Comparison of ENCODE assay signal across 24 cellular contexts in the genomic region with DNA sequence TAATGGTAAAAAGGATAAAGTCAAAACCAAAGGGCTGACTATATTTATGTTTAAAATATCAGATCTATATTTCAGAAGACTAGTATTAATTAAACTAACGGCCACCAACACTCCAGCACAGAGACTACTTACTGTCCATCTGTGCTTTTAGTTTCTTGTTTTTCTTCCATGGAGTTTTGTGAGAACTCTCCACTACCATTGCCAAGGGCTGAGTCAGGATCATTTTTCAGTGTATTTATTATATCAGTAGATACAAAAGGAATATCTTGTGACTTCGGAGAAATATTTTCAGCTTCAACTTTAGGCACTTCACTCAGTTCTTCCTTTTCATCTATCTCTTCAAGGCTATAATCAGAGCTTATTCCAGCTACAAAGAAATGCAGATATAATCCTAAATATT.
DNase-seq lines count a peak whose midpoint lies in the region; ATAC-seq and TF ChIP-seq lines count a peak whose summit lies in the region.
"Had no signal": no experiment of that assay in that cellular context is flagged by ENCODE, and none has a peak within 500 bp of the region (broad histone marks: within the 10 kb centered on the region; RNA-seq: fewer than 3 reads in every experiment).

No MANE protein-coding gene starts in this region.

- H3K27ac ChIP-seq in SK-N-SH (ENCODE audit: low read depth in 2 of 2, low read length in 1 of 2) (peak overlapping the region in 1 of 2 experiments; percentile 63; a peak in 3 of 4 replicates), osteoblast (ENCODE audit: low read depth, low read length) (no peak overlapping the region), colonic mucosa (no peak overlapping the region)
- H3K27ac ChIP-seq: KMS-11, SK-N-MC had no signal

- H3K4me1 ChIP-seq in SK-N-SH (ENCODE audit: control insufficient read depth in 1 of 2, insufficient read depth in 2 of 2, low read depth in 1 of 2, low read length in 1 of 2) (peaks cover 3 to 14% of the 10 kb centered on the region in 2 experiments; a peak in 3 of 4 replicates), osteoblast (ENCODE audit: insufficient read depth, low read length) (peaks cover 2% of the 10 kb centered on the region), colonic mucosa (no peaks in the 10 kb centered on the region)

- CTCF ChIA-PET in SK-N-SH (lab: Yijun Ruan, JAX), result interaction anchor here (1.0 to 2.5 kb wide), 3 partner anchors 16 to 316 kb away, joined by 4 to 9 read pairs (median 6); no protein-coding TSS in a partner anchor

- H3K9ac ChIP-seq in SK-N-SH (no peak overlapping the region; the same call in 1 of the 2 replicates), colonic mucosa (ENCODE audit: low read depth in 2 of 2, low read length in 2 of 2) (no peak overlapping the region)
- H3K9ac ChIP-seq: KMS-11 had no signal

- H4K20me1 ChIP-seq in SK-N-SH (ENCODE audit: insufficient read depth), result no peaks in the 10 kb centered on the region
- no peaks in the 10 kb centered on the region for H4K20me1 ChIP-seq in osteoblast (ENCODE audit: insufficient read depth, low read length)

- H3K9me2 ChIP-seq in SK-N-SH, result no peaks in the 10 kb centered on the region

- POLR2A ChIA-PET in SK-N-SH (lab: Yijun Ruan, JAX), result no interaction called here

- no peak overlapping the region for H3K4me3 ChIP-seq in SK-N-SH (ENCODE audit: low read depth in 2 of 2, low read length in 1 of 2)
- no peak overlapping the region for H3K4me3 ChIP-seq in choroid plexus epithelial cell (ENCODE audit: low read depth, low read length)
- H3K4me3 ChIP-seq in osteoblast (ENCODE audit: insufficient read depth, low read length), result no peak overlapping the region
- no peak overlapping the region for H3K4me3 ChIP-seq in colonic mucosa
- H3K4me3 ChIP-seq: SK-N-MC had no signal

- intact Hi-C loops in colonic mucosa (cut with DNase I), result no loop called here

- H3K36me3 ChIP-seq in SK-N-SH (replicated peaks in 1 of 2; ENCODE audit: control insufficient read depth in 1 of 2, insufficient read depth in 2 of 2, low read length in 1 of 2), result peaks cover 0 to 12% of the 10 kb centered on the region in 2 experiments
- no peaks in the 10 kb centered on the region for H3K36me3 ChIP-seq in osteoblast (ENCODE audit: insufficient read depth, low read length)
- no peaks in the 10 kb centered on the region for H3K36me3 ChIP-seq in colonic mucosa
- H3K36me3 ChIP-seq: BE2C had no signal

- H3K27me3 ChIP-seq in SK-N-SH (ENCODE audit: insufficient read depth) (no peaks in the 10 kb centered on the region), osteoblast (ENCODE audit: insufficient read depth, low read length) (no peaks in the 10 kb centered on the region), colonic mucosa (no peaks in the 10 kb centered on the region)
- H3K27me3 ChIP-seq: BE2C had no signal

- H3F3A ChIP-seq in SK-N-SH (replicated peaks; ENCODE audit: insufficient read depth), result peaks cover 12% of the 10 kb centered on the region

- no peak for TF ChIP-seq RAD21 in SK-N-SH (IDR thresholded peaks at IDR 0.05; ENCODE audit: low read length)

- H3K9me3 ChIP-seq in SK-N-SH, result no peaks in the 10 kb centered on the region
- H3K9me3 ChIP-seq in osteoblast (ENCODE audit: low read depth, low read length), result no peaks in the 10 kb centered on the region
- no peaks in the 10 kb centered on the region for H3K9me3 ChIP-seq in colonic mucosa
- H3K9me3 ChIP-seq: BE2C had no signal

- no peaks in the 10 kb centered on the region for H3K79me2 ChIP-seq in SK-N-SH (ENCODE audit: insufficient read depth)
- no peaks in the 10 kb centered on the region for H3K79me2 ChIP-seq in osteoblast (ENCODE audit: insufficient read depth, low read length)

- H3K4me2 ChIP-seq in SK-N-SH, result peak overlapping the region; percentile 13; the same call in 1 of the 2 replicates
- no peak overlapping the region for H3K4me2 ChIP-seq in osteoblast (ENCODE audit: insufficient read depth, low read length)
- H3K4me2 ChIP-seq: KMS-11 had no signal

- ATAC-seq in GM21529 (IDR thresholded peaks at IDR 0.05; ENCODE audit: unreplicated experiment), result no peak
- ATAC-seq: Panc1 had no signal

- 0 out of 2 replicates have a peak overlapping the region, but pooled peaks have one; percentile 49 for H2AFZ ChIP-seq in SK-N-SH (ENCODE audit: low read depth)
- no peak overlapping the region for H2AFZ ChIP-seq in osteoblast (ENCODE audit: low read length)

- TF ChIP-seq CTCF in SK-N-SH (IDR thresholded peaks at IDR 0.05) (no peak), choroid plexus epithelial cell (conservative IDR thresholded peaks at IDR 0.05; ENCODE audit: low read depth, low read length) (no peak), osteoblast (IDR thresholded peaks at IDR 0.05; ENCODE audit: extremely low read depth, low read depth, low read length) (no peak), colonic mucosa (IDR thresholded peaks at IDR 0.05) (no peak)

- WGBS in SK-N-SH (ENCODE audit: low lambda C conversion rate), result 67% methylated on average over 2 of the region's 2 CpGs

- DNase-seq in SK-N-SH (no peak), choroid plexus epithelial cell (ENCODE audit: low read depth) (peak; percentile 65), iris pigment epithelial cell (ENCODE audit: low read depth) (peak; percentile 47), RKO (ENCODE audit: low spot score) (no peak), osteoblast (ENCODE audit: insufficient read length, low spot score, missing footprints) (no peak), colonic mucosa (no peak)
- DNase-seq: BE2C, Calu3, DMS79 treated with DMSO at 0.1 percent for 48 hours, GF-D8, H9, NCI-H1048, NCI-H1417, NCI-H1694 treated with DMSO at 0.1 percent for 48 hours, NCI-H2081 treated with DMSO at 0.1 percent for 48 hours, NCI-H2171, NCI-H226, NCI-H510A, NCI-H69, SHP77 treated with DMSO at 0.1 percent for 48 hours had no signal

- TF ChIP-seq EP300 in SK-N-SH (IDR thresholded peaks at IDR 0.05; ENCODE audit: borderline replicate concordance in 1 of 2, low read depth in 1 of 2, low read length in 1 of 2), result no peak

TF ChIP-seq in SK-N-SH, 30 proteins besides CTCF, POLR2A, EP300 and RAD21:
- TF ChIP-seq SMC3 (IDR thresholded peaks at IDR 0.05; ENCODE audit: low read depth, low read length), result no peak
- TF ChIP-seq JUND (IDR thresholded peaks at IDR 0.05), result no peak
- no peak for TF ChIP-seq GABPA (IDR thresholded peaks at IDR 0.05; ENCODE audit: low read depth)
- no peak for TF ChIP-seq POLR2AphosphoS5 (IDR thresholded peaks at IDR 0.05; ENCODE audit: low read depth, low read length)
- TF ChIP-seq, protein P1, sequence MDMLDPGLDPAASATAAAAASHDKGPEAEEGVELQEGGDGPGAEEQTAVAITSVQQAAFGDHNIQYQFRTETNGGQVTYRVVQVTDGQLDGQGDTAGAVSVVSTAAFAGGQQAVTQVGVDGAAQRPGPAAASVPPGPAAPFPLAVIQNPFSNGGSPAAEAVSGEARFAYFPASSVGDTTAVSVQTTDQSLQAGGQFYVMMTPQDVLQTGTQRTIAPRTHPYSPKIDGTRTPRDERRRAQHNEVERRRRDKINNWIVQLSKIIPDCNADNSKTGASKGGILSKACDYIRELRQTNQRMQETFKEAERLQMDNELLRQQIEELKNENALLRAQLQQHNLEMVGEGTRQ (IDR thresholded peaks at IDR 0.05; ENCODE audit: borderline replicate concordance, low read depth, low read length), result no peak
- peak; percentile 19; the same call in 1 of the 2 replicates for TF ChIP-seq TCF12 (IDR thresholded peaks at IDR 0.05)
- TF ChIP-seq RXRA (IDR thresholded peaks at IDR 0.05; ENCODE audit: borderline replicate concordance, low read depth), result no peak

Comparison
In these comparisons a context has a peak if more than half of its experiments do, and no peak if none do; other contexts are left out.
1. DNase-seq: peak in choroid plexus epithelial cell (single experiment) and iris pigment epithelial cell (single experiment); none in SK-N-SH (single experiment), RKO (single experiment), osteoblast (single experiment) and colonic mucosa (single experiment).